ENCODE assay signal across 11 cellular contexts in the genomic region with DNA sequence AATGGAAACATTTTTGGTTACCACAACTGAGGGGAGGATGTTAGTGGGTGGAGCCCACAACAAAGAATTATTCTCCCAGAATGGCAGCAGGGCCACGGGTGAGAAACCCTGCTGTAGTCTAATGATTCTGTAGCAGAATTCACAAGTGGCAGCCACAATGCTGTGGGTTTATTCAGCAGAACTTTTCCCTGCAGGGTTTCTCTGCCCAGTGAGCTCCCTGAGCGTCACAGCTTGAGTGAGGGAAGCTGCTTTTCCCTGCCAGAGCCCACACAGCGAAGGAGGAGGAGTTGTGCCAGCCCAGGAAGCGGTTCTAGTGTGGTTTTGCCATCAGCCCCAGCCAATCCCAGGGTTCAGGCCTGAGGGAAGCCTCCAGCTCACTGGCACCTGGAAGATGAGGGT. TPM values are rescaled to one million over a fixed set of nuclear protein-coding genes. Genes with fewer than 3 reads are reported as not detected.
DNase-seq lines count a peak whose midpoint lies in the region; ATAC-seq, FAIRE-seq and TF ChIP-seq lines count a peak whose summit lies in the region.
"Had no signal": no experiment of that assay in that cellular context is flagged by ENCODE, and none has a peak within 500 bp of the region (broad histone marks: within the 10 kb centered on the region; RNA-seq: fewer than 3 reads in every experiment).

No MANE protein-coding gene starts in this region.

- H3K4me1 Mint-ChIP-seq in natural killer cell treated with Interleukin-12 subunit alpha and Interleukin-12 subunit beta and Interleukin-15 and Interleukin-18, amount 100 ng/mL, for 72 hours (ENCODE audit: low read depth in 2 of 2) = peaks cover 34 to 39% of the 10 kb centered on the region in 2 donors

- H3K36me3 Mint-ChIP-seq in natural killer cell treated with Interleukin-12 subunit alpha and Interleukin-12 subunit beta and Interleukin-15 and Interleukin-18, amount 100 ng/mL, for 72 hours = no peaks in the 10 kb centered on the region

- H3K9me3 Mint-ChIP-seq in natural killer cell treated with Interleukin-12 subunit alpha and Interleukin-12 subunit beta and Interleukin-15 and Interleukin-18, amount 100 ng/mL, for 72 hours = no peaks in the 10 kb centered on the region
- H3K9me3 Mint-ChIP-seq: HFFc6 had no signal

- H3K4me3 Mint-ChIP-seq in natural killer cell treated with Interleukin-12 subunit alpha and Interleukin-12 subunit beta and Interleukin-15 and Interleukin-18, amount 100 ng/mL, for 72 hours = peak overlapping the region; percentile 17
- H3K4me3 Mint-ChIP-seq: HFFc6 had no signal

- H3K27me3 Mint-ChIP-seq in natural killer cell treated with Interleukin-12 subunit alpha and Interleukin-12 subunit beta and Interleukin-15 and Interleukin-18, amount 100 ng/mL, for 72 hours = peaks cover 37 to 55% of the 10 kb centered on the region in 2 donors

- no peaks in the 10 kb centered on the region for H3K36me3 ChIP-seq in ascending aorta

- peak; percentile 48 for ATAC-seq in HG02798 (IDR thresholded peaks at IDR 0.05; ENCODE audit: poor library complexity, unreplicated experiment)
- peak; percentile 51 to 56 for ATAC-seq in natural killer cell treated with Interleukin-12 subunit alpha and Interleukin-12 subunit beta and Interleukin-15 and Interleukin-18, amount 100 ng/mL, for 72 hours

- peaks cover 7% of the 10 kb centered on the region for H3K27me3 ChIP-seq in ascending aorta

- H3K27ac ChIP-seq in ascending aorta = no peak overlapping the region

- no peaks in the 10 kb centered on the region for H3K9me3 ChIP-seq in ascending aorta

- peak; percentile 9 for FAIRE-seq in GM18507 (lab: Jason Lieb, UNC)
- FAIRE-seq: endometrium had no signal

- H3K4me3 ChIP-seq in ascending aorta = no peak overlapping the region

- H3K4me1 ChIP-seq in ascending aorta = peaks cover 6 to 28% of the 10 kb centered on the region in 2 donors

- peak overlapping the region; percentile 22 to 69 for H3K27ac Mint-ChIP-seq in natural killer cell treated with Interleukin-12 subunit alpha and Interleukin-12 subunit beta and Interleukin-15 and Interleukin-18, amount 100 ng/mL, for 72 hours
- H3K27ac Mint-ChIP-seq: HFFc6 had no signal

- no peak for TF ChIP-seq CTCF in ascending aorta (IDR thresholded peaks at IDR 0.05)

- no peak for DNase-seq in GM18507 (ENCODE audit: extremely low spot score, insufficient read length, low read depth)
- DNase-seq in activated T-cell treated with anti-CD3 and anti-CD28 coated beads, Interleukin-2, amount 50 U/mL, for 1 hour = peak; percentile 27
- DNase-seq in natural killer cell treated with Interleukin-12 subunit alpha and Interleukin-12 subunit beta and Interleukin-15 and Interleukin-18, amount 100 ng/mL, for 72 hours (ENCODE audit: low spot score) = peak; percentile 67
- no peak for DNase-seq in 8988T
- DNase-seq in cerebellar cortex (ENCODE audit: low spot score) = no peak
- no peak for DNase-seq in ascending aorta (ENCODE audit: low spot score in 2 of 2)
- DNase-seq in RPMI8226 = no peak
- DNase-seq: HFFc6 had no signal

- intact Hi-C loops in ascending aorta (cut with DNase I) = loop anchor here (1.0 kb wide), 1 partner anchor 44 kb away; no protein-coding TSS in a partner anchor

RNA-seq across cellular contexts. Expression of a gene that starts 4.4 kb away (rescaled TPM):
- under 1 TPM; 0.12 to 0.42 TPM for total RNA-seq in natural killer cell treated with Interleukin-12 subunit alpha and Interleukin-12 subunit beta and Interleukin-15 and Interleukin-18, amount 100 ng/mL, for 72 hours
- not detected for total RNA-seq in ascending aorta
- total RNA-seq: HFFc6, pulmonary artery endothelial cell had no signal

Comparison
In these comparisons a context has a peak if more than half of its experiments do, and no peak if none do; other contexts are left out.
1. DNase-seq: peak in activated T-cell treated with anti-CD3 and anti-CD28 coated beads, Interleukin-2, amount 50 U/mL, for 1 hour (single experiment) and natural killer cell treated with Interleukin-12 subunit alpha and Interleukin-12 subunit beta and Interleukin-15 and Interleukin-18, amount 100 ng/mL, for 72 hours (single experiment); none in GM18507 (single experiment), 8988T (single experiment), cerebellar cortex (single experiment), ascending aorta (0 of 2) and RPMI8226 (single experiment).